In genomic region chr1:107942829-107943228, GRCh38 we compare ENCODE assay signal across 18 cellular contexts.
"Had no signal": no experiment of that assay in that cellular context is flagged by ENCODE, and none has a peak within 500 bp of the region (broad histone marks: within the 10 kb centered on the region; RNA-seq: fewer than 3 reads in every experiment).

No MANE protein-coding gene starts in this region.

- H3K36me3 ChIP-seq: brain microvascular endothelial cell, gastrocnemius medialis, heart right ventricle, thyroid gland had no signal

- H3K27ac ChIP-seq: brain microvascular endothelial cell, parathyroid adenoma, thyroid gland had no signal

- ATAC-seq: gastrocnemius medialis, heart right ventricle, left colon had no signal

- H3K27ac Mint-ChIP-seq: activated CD4-positive, alpha-beta T cell treated with anti-CD3 and anti-CD28 coated beads, Interleukin-2, amount 10 ng/mL, durations not matched to agents 24 days and 14 days; activated T-helper 1 cell treated with anti-CD3 and anti-CD28 coated beads, Interleukin-12 subunit alpha, Interleukin-12 subunit beta, Interleukin-2, Interleukin-4 antibody, amounts not matched to agents 30 ng/mL and 10 ng/mL and 1 ng/mL, durations not matched to agents 14 hours and 24 hours and 36 hours; endodermal cell had no signal

- H3K4me3 Mint-ChIP-seq: activated CD4-positive, alpha-beta T cell treated with anti-CD3 and anti-CD28 coated beads, Interleukin-2, amount 10 ng/mL, durations not matched to agents 24 days and 14 days; activated T-helper 1 cell treated with anti-CD3 and anti-CD28 coated beads, Interleukin-12 subunit alpha, Interleukin-12 subunit beta, Interleukin-2, Interleukin-4 antibody, amounts not matched to agents 30 ng/mL and 10 ng/mL and 1 ng/mL, durations not matched to agents 14 hours and 24 hours and 36 hours; endodermal cell had no signal

- H3K9me3 Mint-ChIP-seq: endodermal cell had no signal

- H3K4me1 Mint-ChIP-seq: endodermal cell had no signal

- H3K27me3 Mint-ChIP-seq: activated CD4-positive, alpha-beta T cell treated with anti-CD3 and anti-CD28 coated beads, Interleukin-2, amount 10 ng/mL, durations not matched to agents 24 days and 14 days had no signal

- H3K4me1 ChIP-seq: gastrocnemius medialis, parathyroid adenoma, thyroid gland had no signal

- H3K9me3 ChIP-seq: gastrocnemius medialis, heart right ventricle, thyroid gland had no signal

- DNase-seq: activated CD4-positive, alpha-beta T cell treated with anti-CD3 and anti-CD28 coated beads, Interleukin-2, amount 10 ng/mL, durations not matched to agents 24 days and 14 days; activated CD4-positive, CD25-positive, alpha-beta regulatory T cell; activated CD8-positive, alpha-beta memory T cell treated with anti-CD3 and anti-CD28 coated beads, Interleukin-2, amount 50 U/mL, for 48 hours; activated naive CD4-positive, alpha-beta T cell; anterior cingulate cortex; brain microvascular endothelial cell; cerebellar nuclear complex; endodermal cell; gastrocnemius medialis; heart right ventricle; left colon; midbrain; stimulated activated CD4-positive, alpha-beta T cell treated with anti-CD3 and anti-CD28 coated beads, Interleukin-12 subunit alpha, Interleukin-12 subunit beta, amount 100 ng/mL, for 4 hours; stimulated activated CD4-positive, alpha-beta T cell treated with anti-CD3 and anti-CD28 coated beads, Interleukin-2, amount 100 ng/mL, for 24 hours; thyroid gland had no signal

- H3K4me3 ChIP-seq: gastrocnemius medialis, heart right ventricle, lung, thyroid gland had no signal

- H3K27me3 ChIP-seq: brain microvascular endothelial cell, gastrocnemius medialis, heart right ventricle, thyroid gland had no signal
